Comparison of ENCODE assay signal across 16 cellular contexts in the genomic region with DNA sequence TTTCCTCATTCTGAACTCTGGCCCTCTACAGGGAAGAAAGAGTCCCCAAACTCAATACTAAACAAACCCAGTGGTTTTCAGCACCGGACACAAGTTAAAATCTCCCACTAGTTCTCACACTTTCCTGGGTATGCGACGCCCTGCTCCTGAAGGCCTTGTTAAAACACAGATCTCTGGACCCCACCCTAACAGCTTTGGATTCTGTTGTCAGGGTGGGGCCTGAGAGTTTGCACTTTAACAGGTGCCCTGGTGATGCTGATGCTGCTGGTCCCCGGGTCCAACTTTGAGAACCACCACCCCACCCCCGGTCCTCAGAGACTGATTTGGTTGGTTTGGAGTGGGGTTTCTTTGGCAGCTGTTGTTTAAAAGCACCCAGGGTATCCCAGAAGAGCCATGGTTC.
DNase-seq lines count a peak whose midpoint lies in the region; ATAC-seq and TF ChIP-seq lines count a peak whose summit lies in the region.
"Had no signal": no experiment of that assay in that cellular context is flagged by ENCODE, and none has a peak within 500 bp of the region (broad histone marks: within the 10 kb centered on the region; RNA-seq: fewer than 3 reads in every experiment).

No MANE protein-coding gene starts in this region.

- TF ChIP-seq EP300 in suprapubic skin (IDR thresholded peaks at IDR 0.05): no peak

- 68 to 82% methylated on average over 4 of the region's 5 CpGs for WGBS in body of pancreas, 2 donors
- WGBS in hepatocyte (ENCODE audit: low lambda C conversion rate, missing lambda C conversion rate): 70% methylated on average over 5 of the region's 5 CpGs
- 81% methylated on average over 5 of the region's 5 CpGs for WGBS in suprapubic skin

- peak overlapping the region in 8 of 11 experiments; percentile 20 to 54 (median 28); a peak in 13 of 22 replicates for H3K4me2 ChIP-seq in BLaER1 treated with 17β-estradiol and CSF1 and Interleukin-3, amounts not matched to agents 10 nM and 100 nM
- H3K4me2 ChIP-seq in hepatocyte: no peak overlapping the region

- TF ChIP-seq CTCF in astrocyte of the spinal cord (IDR thresholded peaks at IDR 0.05; ENCODE audit: low read depth, low read length) (no peak), mucosa of descending colon (IDR thresholded peaks at IDR 0.05) (no peak), body of pancreas (IDR thresholded peaks at IDR 0.05) (no peak), hepatocyte (IDR thresholded peaks at IDR 0.05; ENCODE audit: poor library complexity) (no peak), suprapubic skin (IDR thresholded peaks at IDR 0.05) (no peak)

- peaks cover 9 to 28% (median 14%) of the 10 kb centered on the region in 10 experiments for H3K4me1 ChIP-seq in BLaER1 treated with 17β-estradiol and CSF1 and Interleukin-3, amounts not matched to agents 10 nM and 100 nM
- H3K4me1 ChIP-seq in mucosa of descending colon (ENCODE audit: low read depth) (peaks cover 28% of the 10 kb centered on the region), body of pancreas (peaks cover 20% of the 10 kb centered on the region), hepatocyte (ENCODE audit: insufficient read depth) (peaks cover 26% of the 10 kb centered on the region), suprapubic skin (peaks cover 24% of the 10 kb centered on the region)
- H3K4me1 ChIP-seq: HAP-1 had no signal

- H3K9me2 ChIP-seq in hepatocyte (replicated peaks; ENCODE audit: insufficient read depth): no peaks in the 10 kb centered on the region

- H3K79me2 ChIP-seq in hepatocyte: no peaks in the 10 kb centered on the region

- H3K9me3 ChIP-seq in BLaER1 treated with 17β-estradiol and CSF1 and Interleukin-3, amounts not matched to agents 10 nM and 100 nM (replicated peaks in 1 of 11): no peaks in the 10 kb centered on the region
- H3K9me3 ChIP-seq in mucosa of descending colon (no peaks in the 10 kb centered on the region), body of pancreas (no peaks in the 10 kb centered on the region), hepatocyte (ENCODE audit: low read depth) (no peaks in the 10 kb centered on the region), suprapubic skin (no peaks in the 10 kb centered on the region)
- H3K9me3 ChIP-seq: HAP-1 had no signal

- H4K20me1 ChIP-seq in BLaER1 treated with 17β-estradiol and CSF1 and Interleukin-3, amounts not matched to agents 10 nM and 100 nM: no peaks in the 10 kb centered on the region
- no peaks in the 10 kb centered on the region for H4K20me1 ChIP-seq in hepatocyte (ENCODE audit: insufficient read depth, poor library complexity, severe bottlenecking)

- H3K9ac ChIP-seq in BLaER1 treated with 17β-estradiol and CSF1 and Interleukin-3, amounts not matched to agents 10 nM and 100 nM: no peak overlapping the region; a peak in 1 of 22 replicates

- in situ Hi-C loops in astrocyte of the spinal cord (cut with HindIII; ENCODE audit: low sequenced_read_pairs): no loop called here

- DNase-seq in astrocyte of the spinal cord (ENCODE audit: low read depth, low spot score) (peak; percentile 14), mucosa of descending colon (peak in 1 of 3 donors; percentile 17), substantia nigra (lab: John Stamatoyannopoulos, UW) (no peak), body of pancreas (no peak), hepatocyte (ENCODE audit: low spot score) (no peak), suprapubic skin (ENCODE audit: low spot score in 2 of 2) (no peak)
- DNase-seq: ACHN; CD4-positive, alpha-beta memory T cell; DMS79; EL; HFFc6 had no signal

- intact Hi-C loops in mucosa of descending colon (cut with DNase I, micrococcal nuclease): no loop called here
- intact Hi-C loops in body of pancreas (cut with DNase I): no loop called here

- TF ChIP-seq POLR2A in body of pancreas (IDR thresholded peaks at IDR 0.05) (no peak), suprapubic skin (IDR thresholded peaks at IDR 0.05) (no peak)

- ATAC-seq in mucosa of descending colon: peak; percentile 24
- no peak for ATAC-seq in body of pancreas
- no peak for ATAC-seq in HG02852 (IDR thresholded peaks at IDR 0.05; ENCODE audit: unreplicated experiment)

- no peak overlapping the region for H3K4me3 ChIP-seq in BLaER1 treated with 17β-estradiol and CSF1 and Interleukin-3, amounts not matched to agents 10 nM and 100 nM
- H3K4me3 ChIP-seq in astrocyte of the spinal cord (ENCODE audit: low read depth, low read length): no peak overlapping the region
- H3K4me3 ChIP-seq in mucosa of descending colon: no peak overlapping the region
- H3K4me3 ChIP-seq in body of pancreas: no peak overlapping the region
- H3K4me3 ChIP-seq in hepatocyte: no peak overlapping the region
- no peak overlapping the region for H3K4me3 ChIP-seq in suprapubic skin
- H3K4me3 ChIP-seq: HAP-1 had no signal

- no peaks in the 10 kb centered on the region for H3K36me3 ChIP-seq in BLaER1 treated with 17β-estradiol and CSF1 and Interleukin-3, amounts not matched to agents 10 nM and 100 nM
- no peaks in the 10 kb centered on the region for H3K36me3 ChIP-seq in mucosa of descending colon (ENCODE audit: low read depth)
- H3K36me3 ChIP-seq in body of pancreas (replicated peaks in 1 of 2; ENCODE audit: insufficient read depth in 1 of 2, low read depth in 2 of 2): no peaks in the 10 kb centered on the region
- H3K36me3 ChIP-seq in hepatocyte (replicated peaks; ENCODE audit: insufficient read depth, low read depth): no peaks in the 10 kb centered on the region
- H3K36me3 ChIP-seq in suprapubic skin: no peaks in the 10 kb centered on the region
- H3K36me3 ChIP-seq: HAP-1 had no signal

- H3K27ac ChIP-seq in BLaER1 treated with 17β-estradiol and CSF1 and Interleukin-3, amounts not matched to agents 10 nM and 100 nM: no peak overlapping the region
- H3K27ac ChIP-seq in substantia nigra (ENCODE audit: low read depth, low read length, poor library complexity, severe bottlenecking) (peak overlapping the region; percentile 38), body of pancreas (no peak overlapping the region), hepatocyte (no peak overlapping the region), suprapubic skin (no peak overlapping the region)
- H3K27ac ChIP-seq: C4-2B, HL-60 had no signal

- H2AFZ ChIP-seq in hepatocyte: no peak overlapping the region

- H3K27me3 ChIP-seq in BLaER1 treated with 17β-estradiol and CSF1 and Interleukin-3, amounts not matched to agents 10 nM and 100 nM: no peaks in the 10 kb centered on the region
- H3K27me3 ChIP-seq in body of pancreas: no peaks in the 10 kb centered on the region
- H3K27me3 ChIP-seq in hepatocyte: no peaks in the 10 kb centered on the region
- no peaks in the 10 kb centered on the region for H3K27me3 ChIP-seq in suprapubic skin
